ENCODE assay signal across 1 cellular context in the genomic region with DNA sequence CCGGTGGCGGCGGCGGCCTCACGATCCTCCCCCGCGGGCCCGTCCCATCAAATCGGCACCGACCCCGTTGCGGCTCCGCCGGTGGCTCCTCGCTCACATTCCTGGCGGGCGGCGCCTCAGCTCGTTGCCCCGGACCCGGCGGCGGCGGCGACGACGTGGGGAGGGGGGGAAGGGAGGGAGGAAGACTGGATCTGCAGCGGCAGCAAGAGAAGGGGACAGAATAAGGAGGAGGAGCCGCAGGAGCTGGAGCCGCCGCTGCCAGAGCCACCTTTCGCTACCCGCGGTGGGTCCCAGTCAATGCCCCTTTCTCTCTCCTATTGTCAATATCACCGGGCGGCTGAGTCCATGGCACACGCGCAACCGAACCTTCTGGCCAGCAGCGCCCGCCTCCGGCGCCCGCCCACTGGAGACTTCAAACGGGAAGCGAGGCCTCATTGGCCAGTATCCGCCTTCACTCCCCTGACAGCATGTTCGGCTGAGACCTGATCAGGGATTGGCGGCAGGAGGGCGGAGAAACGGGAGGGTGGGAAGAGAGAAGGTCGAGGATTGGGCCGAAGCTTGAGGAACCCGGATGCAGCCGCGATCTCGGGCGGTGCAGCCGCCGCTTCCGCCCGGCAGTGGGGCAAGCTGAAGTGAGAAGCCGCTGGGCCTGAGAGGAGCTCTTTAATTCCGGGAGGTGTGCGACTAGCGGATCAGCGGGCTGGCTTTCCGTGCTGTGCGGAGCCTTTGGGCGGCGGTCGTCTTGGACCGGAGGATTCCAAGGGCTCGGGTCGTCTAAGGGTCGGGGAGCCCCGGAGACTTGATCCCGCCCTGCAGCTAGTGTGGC.
TF ChIP-seq lines count a peak whose summit lies in the region.

Gene PPP2R5E, minus strand, starts transcription at position 378 of the 826 bp plus-strand sequence. CDS start 3,692 bp downstream, outside the sequence.

TF ChIP-seq in K562, 482 proteins besides CTCF, POLR2A, EP300 and RAD21 (continued from another document and continues in another):
- TF ChIP-seq E2F8 (IDR thresholded peaks at IDR 0.05; ENCODE audit: low read depth, partially characterized antibody) (peak; percentile 72), CBX3 (IDR thresholded peaks at IDR 0.05; ENCODE audit: borderline replicate concordance in 1 of 2, low read length in 2 of 2) (no peak), MAFK (IDR thresholded peaks at IDR 0.05; ENCODE audit: low read length) (no peak), ETV6 (IDR thresholded peaks at IDR 0.05; ENCODE audit: borderline replicate concordance in 1 of 2, low read depth in 2 of 2, low read length in 1 of 2) (no peak), ETV6 (CRISPR knock-in tag; IDR thresholded peaks at IDR 0.05; ENCODE audit: borderline replicate concordance) (no peak), RFX1 (IDR thresholded peaks at IDR 0.05) (no peak), CHD1 (IDR thresholded peaks at IDR 0.05; ENCODE audit: low read length) (no peak), EGR1 (conservative IDR thresholded peaks at IDR 0.05) (no peak), ZNF133 (CRISPR knock-in tag; IDR thresholded peaks at IDR 0.05) (no peak), PHTF2 (CRISPR knock-in tag; IDR thresholded peaks at IDR 0.05) (no peak), GTF3C2 (IDR thresholded peaks at IDR 0.05; ENCODE audit: borderline replicate concordance, extremely low read depth, insufficient read length) (no peak), CEBPB (tag; IDR thresholded peaks at IDR 0.05) (no peak), ATF7 (IDR thresholded peaks at IDR 0.05) (peak; percentile 57; the same call in 1 of the 2 replicates), NFIC (IDR thresholded peaks at IDR 0.05) (no peak), HINFP (tag; conservative IDR thresholded peaks at IDR 0.05; ENCODE audit: low read depth) (no peak), NR0B1 (IDR thresholded peaks at IDR 0.05; ENCODE audit: partially characterized antibody) (no peak), ZNF253 (CRISPR knock-in tag; conservative IDR thresholded peaks at IDR 0.05) (no peak), U2AF1 (optimal IDR thresholded peaks at IDR 0.05; ENCODE audit: low read depth, low read length) (no peak)
- TF ChIP-seq, protein P1, sequence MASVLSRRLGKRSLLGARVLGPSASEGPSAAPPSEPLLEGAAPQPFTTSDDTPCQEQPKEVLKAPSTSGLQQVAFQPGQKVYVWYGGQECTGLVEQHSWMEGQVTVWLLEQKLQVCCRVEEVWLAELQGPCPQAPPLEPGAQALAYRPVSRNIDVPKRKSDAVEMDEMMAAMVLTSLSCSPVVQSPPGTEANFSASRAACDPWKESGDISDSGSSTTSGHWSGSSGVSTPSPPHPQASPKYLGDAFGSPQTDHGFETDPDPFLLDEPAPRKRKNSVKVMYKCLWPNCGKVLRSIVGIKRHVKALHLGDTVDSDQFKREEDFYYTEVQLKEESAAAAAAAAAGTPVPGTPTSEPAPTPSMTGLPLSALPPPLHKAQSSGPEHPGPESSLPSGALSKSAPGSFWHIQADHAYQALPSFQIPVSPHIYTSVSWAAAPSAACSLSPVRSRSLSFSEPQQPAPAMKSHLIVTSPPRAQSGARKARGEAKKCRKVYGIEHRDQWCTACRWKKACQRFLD (CRISPR knock-in tag; IDR thresholded peaks at IDR 0.05), result no peak
- TF ChIP-seq, protein P2, sequence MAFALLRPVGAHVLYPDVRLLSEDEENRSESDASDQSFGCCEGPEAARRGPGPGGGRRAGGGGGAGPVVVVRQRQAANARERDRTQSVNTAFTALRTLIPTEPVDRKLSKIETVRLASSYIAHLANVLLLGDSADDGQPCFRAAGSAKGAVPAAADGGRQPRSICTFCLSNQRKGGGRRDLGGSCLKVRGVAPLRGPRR (CRISPR knock-in tag; IDR thresholded peaks at IDR 0.05), result no peak
- TF ChIP-seq, protein P3, sequence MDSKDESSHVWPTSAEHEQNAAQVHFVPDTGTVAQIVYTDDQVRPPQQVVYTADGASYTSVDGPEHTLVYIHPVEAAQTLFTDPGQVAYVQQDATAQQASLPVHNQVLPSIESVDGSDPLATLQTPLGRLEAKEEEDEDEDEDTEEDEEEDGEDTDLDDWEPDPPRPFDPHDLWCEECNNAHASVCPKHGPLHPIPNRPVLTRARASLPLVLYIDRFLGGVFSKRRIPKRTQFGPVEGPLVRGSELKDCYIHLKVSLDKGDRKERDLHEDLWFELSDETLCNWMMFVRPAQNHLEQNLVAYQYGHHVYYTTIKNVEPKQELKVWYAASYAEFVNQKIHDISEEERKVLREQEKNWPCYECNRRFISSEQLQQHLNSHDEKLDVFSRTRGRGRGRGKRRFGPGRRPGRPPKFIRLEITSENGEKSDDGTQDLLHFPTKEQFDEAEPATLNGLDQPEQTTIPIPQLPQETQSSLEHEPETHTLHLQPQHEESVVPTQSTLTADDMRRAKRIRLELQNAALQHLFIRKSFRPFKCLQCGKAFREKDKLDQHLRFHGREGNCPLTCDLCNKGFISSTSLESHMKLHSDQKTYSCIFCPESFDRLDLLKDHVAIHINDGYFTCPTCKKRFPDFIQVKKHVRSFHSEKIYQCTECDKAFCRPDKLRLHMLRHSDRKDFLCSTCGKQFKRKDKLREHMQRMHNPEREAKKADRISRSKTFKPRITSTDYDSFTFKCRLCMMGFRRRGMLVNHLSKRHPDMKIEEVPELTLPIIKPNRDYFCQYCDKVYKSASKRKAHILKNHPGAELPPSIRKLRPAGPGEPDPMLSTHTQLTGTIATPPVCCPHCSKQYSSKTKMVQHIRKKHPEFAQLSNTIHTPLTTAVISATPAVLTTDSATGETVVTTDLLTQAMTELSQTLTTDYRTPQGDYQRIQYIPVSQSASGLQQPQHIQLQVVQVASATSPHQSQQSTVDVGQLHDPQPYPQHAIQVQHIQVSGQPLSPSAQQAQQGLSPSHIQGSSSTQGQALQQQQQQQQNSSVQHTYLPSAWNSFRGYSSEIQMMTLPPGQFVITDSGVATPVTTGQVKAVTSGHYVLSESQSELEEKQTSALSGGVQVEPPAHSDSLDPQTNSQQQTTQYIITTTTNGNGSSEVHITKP (IDR thresholded peaks at IDR 0.05; ENCODE audit: partially characterized antibody), result peak; percentile 84
- TF ChIP-seq, protein P4, sequence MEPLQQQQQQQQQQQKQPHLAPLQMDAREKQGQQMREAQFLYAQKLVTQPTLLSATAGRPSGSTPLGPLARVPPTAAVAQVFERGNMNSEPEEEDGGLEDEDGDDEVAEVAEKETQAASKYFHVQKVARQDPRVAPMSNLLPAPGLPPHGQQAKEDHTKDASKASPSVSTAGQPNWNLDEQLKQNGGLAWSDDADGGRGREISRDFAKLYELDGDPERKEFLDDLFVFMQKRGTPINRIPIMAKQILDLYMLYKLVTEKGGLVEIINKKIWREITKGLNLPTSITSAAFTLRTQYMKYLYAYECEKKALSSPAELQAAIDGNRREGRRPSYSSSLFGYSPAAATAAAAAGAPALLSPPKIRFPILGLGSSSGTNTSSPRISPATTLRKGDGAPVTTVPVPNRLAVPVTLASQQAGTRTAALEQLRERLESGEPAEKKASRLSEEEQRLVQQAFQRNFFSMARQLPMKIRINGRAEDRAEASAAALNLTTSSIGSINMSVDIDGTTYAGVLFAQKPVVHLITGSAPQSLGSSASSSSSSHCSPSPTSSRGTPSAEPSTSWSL (CRISPR knock-in tag; IDR thresholded peaks at IDR 0.05; ENCODE audit: borderline replicate concordance), result no peak
- TF ChIP-seq, protein P5, sequence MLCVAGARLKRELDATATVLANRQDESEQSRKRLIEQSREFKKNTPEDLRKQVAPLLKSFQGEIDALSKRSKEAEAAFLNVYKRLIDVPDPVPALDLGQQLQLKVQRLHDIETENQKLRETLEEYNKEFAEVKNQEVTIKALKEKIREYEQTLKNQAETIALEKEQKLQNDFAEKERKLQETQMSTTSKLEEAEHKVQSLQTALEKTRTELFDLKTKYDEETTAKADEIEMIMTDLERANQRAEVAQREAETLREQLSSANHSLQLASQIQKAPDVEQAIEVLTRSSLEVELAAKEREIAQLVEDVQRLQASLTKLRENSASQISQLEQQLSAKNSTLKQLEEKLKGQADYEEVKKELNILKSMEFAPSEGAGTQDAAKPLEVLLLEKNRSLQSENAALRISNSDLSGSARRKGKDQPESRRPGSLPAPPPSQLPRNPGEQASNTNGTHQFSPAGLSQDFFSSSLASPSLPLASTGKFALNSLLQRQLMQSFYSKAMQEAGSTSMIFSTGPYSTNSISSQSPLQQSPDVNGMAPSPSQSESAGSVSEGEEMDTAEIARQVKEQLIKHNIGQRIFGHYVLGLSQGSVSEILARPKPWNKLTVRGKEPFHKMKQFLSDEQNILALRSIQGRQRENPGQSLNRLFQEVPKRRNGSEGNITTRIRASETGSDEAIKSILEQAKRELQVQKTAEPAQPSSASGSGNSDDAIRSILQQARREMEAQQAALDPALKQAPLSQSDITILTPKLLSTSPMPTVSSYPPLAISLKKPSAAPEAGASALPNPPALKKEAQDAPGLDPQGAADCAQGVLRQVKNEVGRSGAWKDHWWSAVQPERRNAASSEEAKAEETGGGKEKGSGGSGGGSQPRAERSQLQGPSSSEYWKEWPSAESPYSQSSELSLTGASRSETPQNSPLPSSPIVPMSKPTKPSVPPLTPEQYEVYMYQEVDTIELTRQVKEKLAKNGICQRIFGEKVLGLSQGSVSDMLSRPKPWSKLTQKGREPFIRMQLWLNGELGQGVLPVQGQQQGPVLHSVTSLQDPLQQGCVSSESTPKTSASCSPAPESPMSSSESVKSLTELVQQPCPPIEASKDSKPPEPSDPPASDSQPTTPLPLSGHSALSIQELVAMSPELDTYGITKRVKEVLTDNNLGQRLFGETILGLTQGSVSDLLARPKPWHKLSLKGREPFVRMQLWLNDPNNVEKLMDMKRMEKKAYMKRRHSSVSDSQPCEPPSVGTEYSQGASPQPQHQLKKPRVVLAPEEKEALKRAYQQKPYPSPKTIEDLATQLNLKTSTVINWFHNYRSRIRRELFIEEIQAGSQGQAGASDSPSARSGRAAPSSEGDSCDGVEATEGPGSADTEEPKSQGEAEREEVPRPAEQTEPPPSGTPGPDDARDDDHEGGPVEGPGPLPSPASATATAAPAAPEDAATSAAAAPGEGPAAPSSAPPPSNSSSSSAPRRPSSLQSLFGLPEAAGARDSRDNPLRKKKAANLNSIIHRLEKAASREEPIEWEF (CRISPR knock-in tag; IDR thresholded peaks at IDR 0.05), result no peak
